Comparison of ENCODE assay signal across 16 cellular contexts in the genomic region with DNA sequence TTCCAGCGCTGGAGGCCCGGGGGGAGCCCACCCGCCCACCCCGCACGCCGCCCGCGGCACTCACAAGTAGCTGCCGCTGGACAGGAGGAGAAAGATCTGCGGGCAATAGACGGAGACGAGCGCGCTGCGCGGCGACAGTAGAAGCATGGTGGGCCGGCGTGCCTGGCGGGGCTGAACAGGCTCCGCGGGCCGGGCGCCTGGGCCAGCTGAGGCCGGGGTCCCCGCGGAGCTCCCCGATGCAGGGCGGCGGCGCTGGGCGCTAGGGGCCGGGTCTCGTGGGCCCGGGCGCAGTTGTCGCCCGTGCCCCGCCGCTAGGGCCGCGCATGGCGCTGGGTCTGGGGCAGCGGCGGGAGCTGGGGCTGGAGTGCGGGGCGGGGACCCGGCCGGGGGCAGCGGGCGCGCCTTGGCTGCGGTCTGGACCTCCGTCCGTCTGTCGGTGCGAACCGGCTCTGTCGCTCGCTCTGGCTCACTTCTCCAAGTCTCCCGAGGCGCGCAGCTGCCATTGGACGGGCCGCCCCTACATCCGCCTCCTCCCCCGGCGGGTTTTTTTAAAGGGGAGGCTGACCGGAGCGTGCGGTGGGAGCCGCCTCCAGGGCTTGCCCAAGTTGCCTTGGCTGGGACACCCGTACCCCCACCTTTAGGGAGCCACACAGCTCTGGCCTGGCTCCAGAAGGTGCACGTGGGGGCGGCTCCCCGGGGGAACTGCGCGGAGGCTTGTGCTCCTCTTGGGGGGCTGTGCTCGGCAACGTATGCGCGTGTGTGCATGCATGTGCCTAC. TPM values are rescaled to one million over a fixed set of nuclear protein-coding genes. Genes with fewer than 3 reads are reported as not detected.
DNase-seq lines count a peak whose midpoint lies in the region; ATAC-seq and TF ChIP-seq lines count a peak whose summit lies in the region.
"Had no signal": no experiment of that assay in that cellular context is flagged by ENCODE, and none has a peak within 500 bp of the region (broad histone marks: within the 10 kb centered on the region; RNA-seq: fewer than 3 reads in every experiment).

No MANE protein-coding gene starts in this region.

- intact Hi-C loops in left ventricle myocardium inferior (cut with micrococcal nuclease) (no loop called here), left ventricle myocardium superior (cut with micrococcal nuclease) (no loop called here)

- peaks cover 35% of the 10 kb centered on the region for H3K4me1 ChIP-seq in left ventricle myocardium inferior
- H3K4me1 ChIP-seq in mesodermal cell (ENCODE audit: control insufficient read depth, insufficient read depth, low read length, poor library complexity, severe bottlenecking): peaks cover 21% of the 10 kb centered on the region

- no peaks in the 10 kb centered on the region for H3K36me3 Mint-ChIP-seq in chondrocyte (ENCODE audit: low read depth)
- H3K36me3 Mint-ChIP-seq in activated naive CD8-positive, alpha-beta T cell treated with anti-CD3 and anti-CD28 coated beads, Interleukin-2, amount 50 U/mL, for 24 hours (ENCODE audit: low read depth): no peaks in the 10 kb centered on the region
- H3K36me3 Mint-ChIP-seq: activated naive CD8-positive, alpha-beta T cell treated with anti-CD3 and anti-CD28 coated beads, Interleukin-2, amount 10 ng/mL, durations not matched to agents 7 days and 5 days had no signal

- no peaks in the 10 kb centered on the region for H3K9me3 Mint-ChIP-seq in chondrocyte (ENCODE audit: low read depth)
- H3K9me3 Mint-ChIP-seq in activated naive CD8-positive, alpha-beta T cell treated with anti-CD3 and anti-CD28 coated beads, Interleukin-2, amount 50 U/mL, for 24 hours: no peaks in the 10 kb centered on the region
- H3K9me3 Mint-ChIP-seq: activated naive CD8-positive, alpha-beta T cell treated with anti-CD3 and anti-CD28 coated beads, Interleukin-2, amount 10 ng/mL, durations not matched to agents 7 days and 5 days; dendritic cell treated with granulocyte-macrophage colony-stimulating factor and Interleukin-4, amounts not matched to agents 40 ng/mL and 50 ng/mL, for 4 days had no signal

- H3K4me1 Mint-ChIP-seq in chondrocyte (ENCODE audit: low read depth): peaks cover 5% of the 10 kb centered on the region
- H3K4me1 Mint-ChIP-seq in activated naive CD8-positive, alpha-beta T cell treated with anti-CD3 and anti-CD28 coated beads, Interleukin-2, amount 50 U/mL, for 24 hours: peaks cover 3% of the 10 kb centered on the region
- H3K4me1 Mint-ChIP-seq: activated naive CD8-positive, alpha-beta T cell treated with anti-CD3 and anti-CD28 coated beads, Interleukin-2, amount 10 ng/mL, durations not matched to agents 7 days and 5 days had no signal

- peaks cover 98% of the 10 kb centered on the region for H3K27me3 ChIP-seq in left ventricle myocardium inferior (ENCODE audit: low read depth)

- H3K27ac ChIP-seq in left ventricle myocardium inferior (replicated peaks) (no peak overlapping the region), mesodermal cell (ENCODE audit: low read depth, low read length, severe bottlenecking) (no peak overlapping the region)
- H3K27ac ChIP-seq: KMS-11, left lung, upper lobe of left lung had no signal

- H3K4me3 ChIP-seq in left ventricle myocardium inferior: peak overlapping the region; percentile 54
- H3K4me3 ChIP-seq in mesodermal cell (ENCODE audit: extremely low read depth, insufficient read depth, low read length, poor library complexity, severe bottlenecking): peak overlapping the region; percentile 8

- TF ChIP-seq CTCF in left ventricle myocardium inferior (IDR thresholded peaks at IDR 0.05; ENCODE audit: borderline replicate concordance): no peak
- TF ChIP-seq CTCF in chondrocyte (IDR thresholded peaks at IDR 0.05): peak; percentile 45

- peaks cover 28% of the 10 kb centered on the region for H3K27me3 Mint-ChIP-seq in chondrocyte (ENCODE audit: low read depth)
- H3K27me3 Mint-ChIP-seq in activated naive CD8-positive, alpha-beta T cell treated with anti-CD3 and anti-CD28 coated beads, Interleukin-2, amount 50 U/mL, for 24 hours: peaks cover 51% of the 10 kb centered on the region

- ATAC-seq in left ventricle myocardium superior: no peak
- no peak for ATAC-seq in activated naive CD8-positive, alpha-beta T cell treated with anti-CD3 and anti-CD28 coated beads, Interleukin-2, amount 50 U/mL, for 24 hours
- ATAC-seq: activated CD4-positive, CD25-positive, alpha-beta regulatory T cell treated with anti-CD3 and anti-CD28 coated beads, Interleukin-2, amount 50 U/mL, for 24 hours; left lung had no signal

- 5 to 15% methylated on average over 53 to 78 of the region's 82 CpGs for WGBS in mesodermal cell (ENCODE audit: insufficient coverage in 2 of 2), 2 experiments

- H3K27ac Mint-ChIP-seq in chondrocyte (ENCODE audit: unreplicated experiment): no peak overlapping the region
- no peak overlapping the region for H3K27ac Mint-ChIP-seq in activated naive CD8-positive, alpha-beta T cell treated with anti-CD3 and anti-CD28 coated beads, Interleukin-2, amount 50 U/mL, for 24 hours
- H3K27ac Mint-ChIP-seq: activated naive CD8-positive, alpha-beta T cell treated with anti-CD3 and anti-CD28 coated beads, Interleukin-2, amount 10 ng/mL, durations not matched to agents 7 days and 5 days; dendritic cell treated with granulocyte-macrophage colony-stimulating factor and Interleukin-4, amounts not matched to agents 40 ng/mL and 50 ng/mL, for 4 days had no signal

- H3K36me3 ChIP-seq in left ventricle myocardium inferior (no peaks in the 10 kb centered on the region), mesodermal cell (ENCODE audit: control insufficient read depth, insufficient read depth, low read length) (no peaks in the 10 kb centered on the region)
- H3K36me3 ChIP-seq: left lung, upper lobe of left lung had no signal

- H3K9me3 ChIP-seq in left ventricle myocardium inferior (replicated peaks) (no peaks in the 10 kb centered on the region), mesodermal cell (ENCODE audit: control insufficient read depth, low read length) (no peaks in the 10 kb centered on the region)
- H3K9me3 ChIP-seq: left lung, upper lobe of left lung had no signal

- no peak overlapping the region for H3K4me3 Mint-ChIP-seq in chondrocyte (ENCODE audit: unreplicated experiment)
- H3K4me3 Mint-ChIP-seq in activated naive CD8-positive, alpha-beta T cell treated with anti-CD3 and anti-CD28 coated beads, Interleukin-2, amount 50 U/mL, for 24 hours: no peak overlapping the region
- H3K4me3 Mint-ChIP-seq: activated naive CD8-positive, alpha-beta T cell treated with anti-CD3 and anti-CD28 coated beads, Interleukin-2, amount 10 ng/mL, durations not matched to agents 7 days and 5 days; dendritic cell treated with granulocyte-macrophage colony-stimulating factor and Interleukin-4, amounts not matched to agents 40 ng/mL and 50 ng/mL, for 4 days had no signal

- DNase-seq in left ventricle myocardium inferior (no peak), left ventricle myocardium superior (no peak), chondrocyte (ENCODE audit: low spot score) (no peak), NCI-H69 (lab: John Stamatoyannopoulos, UW) (no peak), HK-2 (ENCODE audit: unreplicated experiment) (no peak)
- DNase-seq in stimulated activated naive CD4-positive, alpha-beta T cell treated with Interleukin-2 at 50 U/mL for 16 hours (lab: John Stamatoyannopoulos, UW): no peak
- no peak for DNase-seq in activated naive CD8-positive, alpha-beta T cell treated with anti-CD3 and anti-CD28 coated beads, Interleukin-2, amount 50 U/mL, for 24 hours
- DNase-seq: activated CD8-positive, alpha-beta memory T cell treated with anti-CD3 and anti-CD28 coated beads, Interleukin-2, amount 50 U/mL, for 48 hours; activated naive CD8-positive, alpha-beta T cell treated with anti-CD3 and anti-CD28 coated beads, Interleukin-2, amount 10 ng/mL, durations not matched to agents 7 days and 5 days; NCI-H187 treated with DMSO at 0.1 percent for 48 hours had no signal

RNA-seq across cellular contexts. Expression of a gene that starts 4.7 kb away (rescaled TPM):
- total RNA-seq in left ventricle myocardium inferior (not detected), left ventricle myocardium superior (not detected), chondrocyte (0.15 to 1.1 TPM (median 0.18 TPM) in 3 replicates)
- polyA plus RNA-seq in mesodermal cell (2013, experiment 1 of 2): 0.15 TPM
- 0.05 TPM for polyA plus RNA-seq in mesodermal cell (2013, experiment 2 of 2)
- total RNA-seq: activated naive CD8-positive, alpha-beta T cell treated with anti-CD3 and anti-CD28 coated beads, Interleukin-2, amount 10 ng/mL, durations not matched to agents 7 days and 5 days had no signal
